ENCODE assay signal across 4 cellular contexts in the genomic region with DNA sequence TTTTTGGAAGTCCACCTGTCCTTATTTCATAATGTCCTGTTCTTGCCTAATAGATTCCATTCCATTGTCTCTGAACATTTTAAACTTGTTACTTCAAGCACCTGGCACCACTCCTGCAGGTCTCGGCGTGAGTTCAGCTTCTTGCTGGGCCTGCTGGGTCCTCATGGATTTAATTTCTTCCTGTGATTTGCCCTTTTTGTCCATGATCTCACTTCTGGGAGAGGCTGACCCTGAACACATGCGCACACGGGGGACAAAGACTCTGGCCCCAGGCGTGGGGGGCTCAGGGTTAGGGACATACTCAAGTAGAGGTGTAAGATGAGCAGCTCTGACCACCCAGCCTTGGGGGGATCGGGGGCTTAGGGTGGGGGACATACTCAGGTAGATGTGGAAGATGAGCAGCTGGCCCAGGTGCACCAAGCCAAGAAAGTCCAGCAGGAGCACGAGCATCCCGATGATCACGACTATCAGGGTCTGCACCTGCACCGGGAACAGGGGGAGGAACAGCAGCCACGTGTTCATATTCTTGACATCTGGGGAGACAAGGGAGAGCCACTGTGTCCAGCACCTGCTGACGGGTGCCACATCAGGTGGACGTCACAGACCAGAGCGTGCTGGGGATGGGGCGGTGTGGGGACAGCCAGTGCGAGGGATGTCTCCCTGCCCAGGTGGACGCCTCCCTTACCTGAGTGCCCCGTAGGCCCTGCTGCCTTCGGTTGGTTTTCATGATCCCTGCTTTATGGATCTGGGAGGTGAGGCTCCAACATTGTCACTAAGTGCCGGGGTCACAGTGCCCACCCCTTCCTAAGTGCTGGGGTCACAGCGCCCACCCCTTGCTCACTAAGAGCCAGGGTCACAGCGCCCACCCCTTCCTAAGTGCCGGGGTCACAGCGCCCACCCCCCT. TPM values are rescaled to one million over a fixed set of nuclear protein-coding genes. Genes with fewer than 3 reads are reported as not detected.
"Had no signal": no experiment of that assay in that cellular context is flagged by ENCODE, and none has a peak within 500 bp of the region (broad histone marks: within the 10 kb centered on the region; RNA-seq: fewer than 3 reads in every experiment).

No MANE protein-coding gene starts in this region.

RNA-seq across cellular contexts. Expression of gene ZDHHC11B, which starts 55.8 kb away (rescaled TPM):
- total RNA-seq: activated CD4-positive, alpha-beta T cell treated with anti-CD3 and anti-CD28 coated beads, Interleukin-2, amount 10 ng/mL, durations not matched to agents 24 days and 14 days; activated naive CD8-positive, alpha-beta T cell treated with anti-CD3 and anti-CD28 coated beads for 36 hours; smooth muscle cell had no signal
- polyA plus RNA-seq: fibroblast of lung, smooth muscle cell had no signal
